ENCODE assay signal across 33 cellular contexts in the genomic region with DNA sequence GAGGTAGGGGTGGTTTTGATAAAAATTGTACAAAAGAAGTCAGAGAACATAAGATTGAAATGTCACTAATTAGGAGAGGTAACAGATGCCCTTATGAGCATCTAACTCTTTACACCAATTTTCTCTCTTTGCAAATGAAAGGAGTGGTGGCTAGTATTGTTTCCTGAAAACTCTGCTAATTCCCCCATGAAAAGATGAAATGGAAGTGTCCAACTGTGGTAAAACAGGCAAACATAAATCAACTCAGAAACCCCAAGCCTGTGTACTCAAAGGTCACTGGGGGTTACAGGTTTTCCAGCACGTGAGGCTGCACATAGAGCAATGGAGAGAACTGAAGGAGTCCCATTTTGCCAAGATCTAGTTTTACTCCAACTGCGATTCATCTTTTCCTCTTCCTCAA.
A peak's percentile ranks its signal among the peaks of the same experiment; 100 is the strongest.
DNase-seq lines count a peak whose midpoint lies in the region; ATAC-seq and TF ChIP-seq lines count a peak whose summit lies in the region.
"Had no signal": no experiment of that assay in that cellular context is flagged by ENCODE, and none has a peak within 500 bp of the region (broad histone marks: within the 10 kb centered on the region; RNA-seq: fewer than 3 reads in every experiment).

No MANE protein-coding gene starts in this region.

- H3K9me3 ChIP-seq in IMR-90 (ENCODE audit: control insufficient read depth, insufficient read depth, low read length) (no peaks in the 10 kb centered on the region), mesodermal cell (ENCODE audit: control insufficient read depth, low read length) (no peaks in the 10 kb centered on the region), sigmoid colon (no peaks in the 10 kb centered on the region)
- H3K9me3 ChIP-seq: heart left ventricle, testis, vagina had no signal

- no peaks in the 10 kb centered on the region for H3K4me1 Mint-ChIP-seq in stimulated activated naive CD8-positive, alpha-beta T cell treated with anti-CD3 and anti-CD28 coated beads, Interleukin-15, amount 100 ng/mL, for 72 hours
- no peaks in the 10 kb centered on the region for H3K4me1 Mint-ChIP-seq in effector memory CD8-positive, alpha-beta T cell (ENCODE audit: low read depth in 2 of 2)
- H3K4me1 Mint-ChIP-seq: CD8-positive, alpha-beta memory T cell; central memory CD8-positive, alpha-beta T cell had no signal

- H4K20me1 ChIP-seq in IMR-90 (ENCODE audit: insufficient read depth, low read length): peaks cover 41% of the 10 kb centered on the region

- H3K79me1 ChIP-seq in IMR-90 (ENCODE audit: low read depth in 1 of 2, low read length in 2 of 2): peaks cover 20 to 74% of the 10 kb centered on the region in 2 experiments; a peak in 3 of 4 replicates

- no peak overlapping the region for H3K4me2 ChIP-seq in IMR-90 (ENCODE audit: low read depth, low read length)

- peaks cover 28% of the 10 kb centered on the region for H3K36me3 ChIP-seq in IMR-90 (ENCODE audit: control insufficient read depth, insufficient read depth, low read length)
- H3K36me3 ChIP-seq in mesodermal cell (ENCODE audit: control insufficient read depth, insufficient read depth, low read length): peaks cover 9% of the 10 kb centered on the region
- peaks cover 7 to 46% (median 21%) of the 10 kb centered on the region in 4 donors for H3K36me3 ChIP-seq in sigmoid colon

- H3K27me3 ChIP-seq in IMR-90 (ENCODE audit: control insufficient read depth, insufficient read depth, low read length) (no peaks in the 10 kb centered on the region), sigmoid colon (no peaks in the 10 kb centered on the region)
- H3K27me3 ChIP-seq: heart left ventricle, testis, vagina had no signal

- H3K4me1 ChIP-seq in IMR-90 (ENCODE audit: control insufficient read depth, insufficient read depth, low read length) (peaks cover 32% of the 10 kb centered on the region), mesodermal cell (ENCODE audit: control insufficient read depth, insufficient read depth, low read length, poor library complexity, severe bottlenecking) (peaks cover 21% of the 10 kb centered on the region), sigmoid colon (peaks cover 2 to 92% (median 78%) of the 10 kb centered on the region in 4 donors)
- H3K4me1 ChIP-seq: testis had no signal

- dilution Hi-C loops in IMR-90 (cut with HindIII; ENCODE audit: low sequenced_read_pairs, unreplicated experiment): no loop called here

- H4K5ac ChIP-seq in IMR-90 (ENCODE audit: low read depth, low read length): no peak overlapping the region

- no peak overlapping the region for H3K4ac ChIP-seq in IMR-90 (ENCODE audit: low read depth, low read length)

- WGBS in IMR-90 (ENCODE audit: extremely low coverage in 2 of 2, insufficient read length in 1 of 2), 2 experiments: no CpG with 5 or more reads among the region's 2 CpGs
- 76 to 100% methylated on average over 1 to 2 of the region's 2 CpGs for WGBS in mesodermal cell (ENCODE audit: insufficient coverage in 2 of 2), 2 experiments
- WGBS in sigmoid colon, 2 donors: 29 to 66% methylated on average over 2 of the region's 2 CpGs

- TF ChIP-seq EP300 in sigmoid colon (IDR thresholded peaks at IDR 0.05): no peak

- no peak for DNase-seq in IMR-90
- DNase-seq in NCI-H1417 treated with DMSO at 0.1 percent for 48 hours (lab: John Stamatoyannopoulos, UW): peak; percentile 70
- DNase-seq in sigmoid colon: no peak
- DNase-seq in stimulated activated naive CD8-positive, alpha-beta T cell treated with anti-CD3 and anti-CD28 coated beads, Interleukin-15, amount 100 ng/mL, for 72 hours: no peak
- DNase-seq in effector memory CD8-positive, alpha-beta T cell: no peak
- DNase-seq: activated CD4-positive, alpha-beta T cell treated with anti-CD3 and anti-CD28 coated beads, Interleukin-2, amount 50 U/mL, for 48 hours; activated CD4-positive, CD25-positive, alpha-beta regulatory T cell treated with anti-CD3 and anti-CD28 coated beads, Interleukin-2, amount 50 U/mL, for 72 hours; activated naive CD4-positive, alpha-beta T cell treated with Interleukin-2 at 50 U/mL for 16 hours; activated T-cell treated with anti-CD3 and anti-CD28 coated beads, Interleukin-2, amount 50 U/mL, for 72 hours; CD8-positive, alpha-beta memory T cell; dermis blood vessel endothelial cell; DMS 273 treated with DMSO at 0.1 percent for 48 hours; EL; foreskin fibroblast; heart left ventricle; kidney; naive B cell; NCI-H1694 treated with DMSO at 0.1 percent for 48 hours; NCI-H2171; NCI-H524; right cardiac atrium; SHP77; stimulated activated CD4-positive, alpha-beta T cell treated with anti-CD3 and anti-CD28 coated beads, Interleukin-1b, Interleukin-23, amount 100 ng/mL, for 48 hours; stimulated activated naive CD8-positive, alpha-beta T cell treated with anti-CD3 and anti-CD28 coated beads, Interleukin-15, Interleukin-2, amounts not matched to agents 100 U/mL and 50 U/mL, for 24 hours; testis had no signal

- ATAC-seq in IMR-90 (ENCODE audit: low read depth) (no peak), HG02759 (IDR thresholded peaks at IDR 0.05; ENCODE audit: unreplicated experiment) (no peak)
- ATAC-seq in stimulated activated naive CD8-positive, alpha-beta T cell treated with anti-CD3 and anti-CD28 coated beads, Interleukin-15, amount 100 ng/mL, for 72 hours: no peak
- ATAC-seq in effector memory CD8-positive, alpha-beta T cell (replicated peaks): no peak
- ATAC-seq: activated T-cell treated with anti-CD3 and anti-CD28 coated beads, Interleukin-2, amount 50 U/mL, for 72 hours; esophagus mucosa; GM12878; heart left ventricle; Panc1; right cardiac atrium; stimulated activated naive CD8-positive, alpha-beta T cell treated with anti-CD3 and anti-CD28 coated beads, Interleukin-15, Interleukin-2, amounts not matched to agents 100 U/mL and 50 U/mL, for 24 hours had no signal

- H2BK5ac ChIP-seq in IMR-90 (ENCODE audit: low read depth, low read length, poor library complexity, severe bottlenecking): peak overlapping the region; percentile 1

- no peak overlapping the region for H2AK5ac ChIP-seq in IMR-90 (ENCODE audit: low read depth, low read length)

- H4K8ac ChIP-seq in IMR-90 (ENCODE audit: low read depth in 2 of 2, low read length in 2 of 2): peak overlapping the region in 1 of 2 experiments; percentile 24; a peak in 1 of 4 replicates

- H3K56ac ChIP-seq in IMR-90 (ENCODE audit: extremely low read depth, insufficient read depth, low read length): no peak overlapping the region

- H3K14ac ChIP-seq in IMR-90 (replicated peaks; ENCODE audit: low read depth, low read length): no peak overlapping the region

- H2BK120ac ChIP-seq in IMR-90 (ENCODE audit: low read depth, low read length): no peak overlapping the region

- peaks cover 11% of the 10 kb centered on the region for H3K9me1 ChIP-seq in IMR-90 (ENCODE audit: insufficient read depth, low read length)

- H3K27ac Mint-ChIP-seq in stimulated activated naive CD8-positive, alpha-beta T cell treated with anti-CD3 and anti-CD28 coated beads, Interleukin-15, amount 100 ng/mL, for 72 hours: no peak overlapping the region
- H3K27ac Mint-ChIP-seq in effector memory CD8-positive, alpha-beta T cell: no peak overlapping the region
- H3K27ac Mint-ChIP-seq: activated T-cell treated with anti-CD3 and anti-CD28 coated beads, Interleukin-2, amount 50 U/mL, for 72 hours; CD8-positive, alpha-beta memory T cell; naive B cell; T-helper 2 cell treated with Interferon-gamma antibody and Interleukin-4, amounts not matched to agents 5 μg/mL and 100 μg/mL, for 36 hours had no signal

- CTCF ChIA-PET in IMR-90 (lab: Yijun Ruan, JAX): no interaction called here

- POLR2A ChIA-PET in IMR-90 (lab: Charles Lee; ENCODE audit: unreplicated experiment): no interaction called here

- H3K9me3 Mint-ChIP-seq in stimulated activated naive CD8-positive, alpha-beta T cell treated with anti-CD3 and anti-CD28 coated beads, Interleukin-15, amount 100 ng/mL, for 72 hours: no peaks in the 10 kb centered on the region
- peaks cover 0 to 2% of the 10 kb centered on the region in 2 donors for H3K9me3 Mint-ChIP-seq in effector memory CD8-positive, alpha-beta T cell
- H3K9me3 Mint-ChIP-seq: activated T-cell treated with anti-CD3 and anti-CD28 coated beads, Interleukin-2, amount 50 U/mL, for 72 hours; T-helper 2 cell treated with Interferon-gamma antibody and Interleukin-4, amounts not matched to agents 5 μg/mL and 100 μg/mL, for 36 hours had no signal

- no peak overlapping the region for H2BK15ac ChIP-seq in IMR-90 (ENCODE audit: low read depth, low read length)

- no peak overlapping the region for H2AFZ ChIP-seq in IMR-90 (replicated peaks; ENCODE audit: low read length, poor library complexity)

- no peaks in the 10 kb centered on the region for H3K36me3 Mint-ChIP-seq in effector memory CD8-positive, alpha-beta T cell (ENCODE audit: insufficient read depth)
- H3K36me3 Mint-ChIP-seq: CD8-positive, alpha-beta memory T cell; naive B cell had no signal

- H3K4me3 ChIP-seq in IMR-90 (ENCODE audit: insufficient read depth, low read depth, low read length) (no peak overlapping the region), mesodermal cell (ENCODE audit: extremely low read depth, insufficient read depth, low read length, poor library complexity, severe bottlenecking) (no peak overlapping the region), sigmoid colon (no peak overlapping the region)
- H3K4me3 ChIP-seq: GM12878, heart left ventricle, testis, vagina had no signal

- no peak overlapping the region for H2AK9ac ChIP-seq in IMR-90 (replicated peaks; ENCODE audit: low read depth, low read length, poor library complexity)

- no peak overlapping the region for H3K23ac ChIP-seq in IMR-90 (ENCODE audit: low read depth, low read length)

- H3K27ac ChIP-seq in IMR-90 (ENCODE audit: insufficient read depth, low read length): no peak overlapping the region
- H3K27ac ChIP-seq in mesodermal cell (ENCODE audit: low read depth, low read length, severe bottlenecking): peak overlapping the region; percentile 66
- H3K27ac ChIP-seq in sigmoid colon: peak overlapping the region; percentile 15 to 99 (median 72)
- H3K27ac ChIP-seq: testis, vagina had no signal

- TF ChIP-seq CTCF in IMR-90 (conservative IDR thresholded peaks at IDR 0.05; ENCODE audit: low read depth, low read length) (no peak), sigmoid colon (IDR thresholded peaks at IDR 0.05) (no peak)

- peaks cover 18% of the 10 kb centered on the region for H3K27me3 Mint-ChIP-seq in stimulated activated naive CD8-positive, alpha-beta T cell treated with anti-CD3 and anti-CD28 coated beads, Interleukin-15, amount 100 ng/mL, for 72 hours
- no peaks in the 10 kb centered on the region for H3K27me3 Mint-ChIP-seq in effector memory CD8-positive, alpha-beta T cell
- H3K27me3 Mint-ChIP-seq: central memory CD8-positive, alpha-beta T cell had no signal

- BruUV-seq in IMR-90 (replicated peaks; lab: Mats Ljungman, UMichigan): no TSS peak

- H4K91ac ChIP-seq in IMR-90 (ENCODE audit: insufficient read depth, low read depth, low read length): no peak overlapping the region

- H3K18ac ChIP-seq in IMR-90 (ENCODE audit: low read depth, low read length): no peak overlapping the region

- H2BK20ac ChIP-seq in IMR-90 (ENCODE audit: low read depth, low read length): no peak overlapping the region

- H3K4me3 Mint-ChIP-seq in stimulated activated naive CD8-positive, alpha-beta T cell treated with anti-CD3 and anti-CD28 coated beads, Interleukin-15, amount 100 ng/mL, for 72 hours: no peak overlapping the region
- no peak overlapping the region for H3K4me3 Mint-ChIP-seq in effector memory CD8-positive, alpha-beta T cell
- H3K4me3 Mint-ChIP-seq: activated T-cell treated with anti-CD3 and anti-CD28 coated beads, Interleukin-2, amount 50 U/mL, for 72 hours; CD8-positive, alpha-beta memory T cell; central memory CD8-positive, alpha-beta T cell; naive B cell; T-helper 2 cell treated with Interferon-gamma antibody and Interleukin-4, amounts not matched to agents 5 μg/mL and 100 μg/mL, for 36 hours had no signal

- intact Hi-C loops in IMR-90 (cut with micrococcal nuclease) (no loop called here), sigmoid colon (cut with DNase I) (no loop called here)

- H3K9ac ChIP-seq in IMR-90 (ENCODE audit: low read depth, low read length): no peak overlapping the region

- no peak for TF ChIP-seq RAD21 in IMR-90 (IDR thresholded peaks at IDR 0.05; ENCODE audit: low read length)

- TF ChIP-seq POLR2A in IMR-90 (IDR thresholded peaks at IDR 0.05; ENCODE audit: low read depth, low read length): no peak
- no peak for TF ChIP-seq POLR2A in sigmoid colon (IDR thresholded peaks at IDR 0.05)

- in situ Hi-C loops in IMR-90 (cut with MboI; ENCODE audit: low sequenced_read_pairs): no loop called here
